Comparison of ENCODE assay signal across 29 cellular contexts in the genomic region with DNA sequence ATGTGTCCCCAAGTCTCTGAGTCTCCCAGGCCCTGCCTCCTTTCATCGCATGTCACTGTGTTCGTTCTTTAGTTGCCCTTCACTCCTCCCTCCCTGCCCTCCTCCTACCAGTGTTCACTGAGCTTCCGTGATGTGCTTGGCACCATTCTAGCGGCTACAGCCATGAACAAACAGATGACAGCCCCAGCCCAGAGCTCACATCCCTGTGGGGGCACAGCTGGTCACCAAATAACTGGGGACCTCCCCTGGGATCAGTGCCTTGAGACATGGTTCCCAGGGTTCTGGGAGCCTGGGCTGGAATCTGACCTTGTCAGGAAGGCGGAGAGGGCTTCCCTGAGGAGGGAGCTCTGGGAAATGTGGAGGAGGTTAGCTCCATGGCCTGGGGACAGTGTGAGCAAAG.
"Had no signal": no experiment of that assay in that cellular context is flagged by ENCODE, and none has a peak within 500 bp of the region (broad histone marks: within the 10 kb centered on the region; RNA-seq: fewer than 3 reads in every experiment).

No MANE protein-coding gene starts in this region.

- H3K4me1 Mint-ChIP-seq: activated B cell treated with CpG ODN at 0.5 μM for 24 hours; activated naive CD4-positive, alpha-beta T cell treated with anti-CD3 and anti-CD28 coated beads, Interleukin-2, amount 50 U/mL, for 24 hours; activated naive CD8-positive, alpha-beta T cell treated with anti-CD3 and anti-CD28 coated beads, Interleukin-2, amount 10 ng/mL, durations not matched to agents 7 days and 5 days; T-helper 17 cell had no signal

- H3K27me3 ChIP-seq: ascending aorta, breast epithelium, cardiac muscle cell, colonic mucosa had no signal

- H3K27ac ChIP-seq: ascending aorta, breast epithelium, cardiac muscle cell, colonic mucosa, epithelial cell of prostate, esophagus squamous epithelium, gastroesophageal sphincter, WERI-Rb-1 had no signal

- H3K27ac Mint-ChIP-seq: activated B cell treated with CpG ODN at 0.5 μM for 24 hours; activated CD4-positive, alpha-beta memory T cell treated with anti-CD3 and anti-CD28 coated beads, Interleukin-2, amount 10 ng/mL, durations not matched to agents 7 days and 5 days; activated CD4-positive, alpha-beta T cell treated with anti-CD3 and anti-CD28 coated beads, Interleukin-2, amount 10 ng/mL, durations not matched to agents 24 days and 14 days; activated naive CD4-positive, alpha-beta T cell treated with anti-CD3 and anti-CD28 coated beads for 36 hours; activated naive CD4-positive, alpha-beta T cell treated with anti-CD3 and anti-CD28 coated beads, Interleukin-2, amount 50 U/mL, for 24 hours; activated naive CD8-positive, alpha-beta T cell treated with anti-CD3 and anti-CD28 coated beads, Interleukin-2, amount 10 ng/mL, durations not matched to agents 7 days and 5 days; activated T-cell treated with anti-CD3 and anti-CD28 coated beads, Interleukin-2, amount 50 U/mL, for 24 hours; activated T-cell treated with anti-CD3 and anti-CD28 coated beads, Interleukin-2, amount 50 U/mL, for 72 hours; brain; T-helper 17 cell; T-helper 2 cell treated with Interferon-gamma antibody and Interleukin-4, amounts not matched to agents 5 μg/mL and 100 μg/mL, for 36 hours had no signal

- H3K4me1 ChIP-seq: ascending aorta, breast epithelium, colonic mucosa, esophagus squamous epithelium, gastroesophageal sphincter had no signal

- ATAC-seq: activated CD4-positive, CD25-positive, alpha-beta regulatory T cell treated with anti-CD3 and anti-CD28 coated beads, Interleukin-2, amount 50 U/mL, for 24 hours; activated T-cell treated with anti-CD3 and anti-CD28 coated beads, Interleukin-2, amount 50 U/mL, for 72 hours; gastroesophageal sphincter; T-helper 17 cell had no signal

- H3K9me3 ChIP-seq: ascending aorta, breast epithelium, colonic mucosa, esophagus squamous epithelium had no signal

- H3K4me3 ChIP-seq: ascending aorta, breast epithelium, cardiac muscle cell, colonic mucosa, esophagus squamous epithelium, gastroesophageal sphincter had no signal

- H3K9me3 Mint-ChIP-seq: activated B cell treated with CpG ODN at 0.5 μM for 24 hours; activated CD4-positive, alpha-beta memory T cell treated with anti-CD3 and anti-CD28 coated beads, Interleukin-2, amount 10 ng/mL, durations not matched to agents 7 days and 5 days; activated CD4-positive, alpha-beta T cell treated with anti-CD3 and anti-CD28 coated beads, Interleukin-2, amount 10 ng/mL, durations not matched to agents 24 days and 14 days; activated naive CD4-positive, alpha-beta T cell treated with anti-CD3 and anti-CD28 coated beads for 36 hours; activated naive CD4-positive, alpha-beta T cell treated with anti-CD3 and anti-CD28 coated beads, Interleukin-2, amount 50 U/mL, for 24 hours; activated naive CD8-positive, alpha-beta T cell treated with anti-CD3 and anti-CD28 coated beads, Interleukin-2, amount 10 ng/mL, durations not matched to agents 7 days and 5 days; activated T-cell treated with anti-CD3 and anti-CD28 coated beads, Interleukin-2, amount 50 U/mL, for 24 hours; activated T-cell treated with anti-CD3 and anti-CD28 coated beads, Interleukin-2, amount 50 U/mL, for 72 hours; T-helper 2 cell treated with Interferon-gamma antibody and Interleukin-4, amounts not matched to agents 5 μg/mL and 100 μg/mL, for 36 hours had no signal

- H3K27me3 Mint-ChIP-seq: activated CD4-positive, alpha-beta memory T cell treated with anti-CD3 and anti-CD28 coated beads, Interleukin-2, amount 10 ng/mL, durations not matched to agents 7 days and 5 days; activated CD4-positive, alpha-beta T cell treated with anti-CD3 and anti-CD28 coated beads, Interleukin-2, amount 10 ng/mL, durations not matched to agents 24 days and 14 days; activated naive CD8-positive, alpha-beta T cell treated with anti-CD3 and anti-CD28 coated beads, Interleukin-2, amount 10 ng/mL, durations not matched to agents 7 days and 5 days; T-helper 17 cell had no signal

- H3K36me3 Mint-ChIP-seq: activated naive CD4-positive, alpha-beta T cell treated with anti-CD3 and anti-CD28 coated beads, Interleukin-2, amount 50 U/mL, for 24 hours; activated naive CD8-positive, alpha-beta T cell treated with anti-CD3 and anti-CD28 coated beads, Interleukin-2, amount 10 ng/mL, durations not matched to agents 7 days and 5 days; brain had no signal

- DNase-seq: activated B cell treated with CpG ODN at 0.5 μM for 24 hours; activated CD4-positive, alpha-beta memory T cell treated with anti-CD3 and anti-CD28 coated beads, Interleukin-2, amount 10 ng/mL, durations not matched to agents 7 days and 5 days; activated CD4-positive, alpha-beta T cell treated with anti-CD3 and anti-CD28 coated beads, Interleukin-2, amount 10 ng/mL, durations not matched to agents 24 days and 14 days; activated CD4-positive, alpha-beta T cell treated with anti-CD3 and anti-CD28 coated beads, Interleukin-2, amount 50 U/mL, for 4 hours; activated CD8-positive, alpha-beta memory T cell treated with anti-CD3 and anti-CD28 coated beads, Interleukin-2, amount 50 U/mL, for 48 hours; activated naive CD4-positive, alpha-beta T cell treated with anti-CD3 and anti-CD28 coated beads for 36 hours; activated naive CD8-positive, alpha-beta T cell treated with anti-CD3 and anti-CD28 coated beads, Interleukin-2, amount 10 ng/mL, durations not matched to agents 7 days and 5 days; activated T-cell treated with anti-CD3 and anti-CD28 coated beads for 4 hours; activated T-cell treated with anti-CD3 and anti-CD28 coated beads, Interleukin-2, amount 50 U/mL, for 24 hours; activated T-cell treated with anti-CD3 and anti-CD28 coated beads, Interleukin-2, amount 50 U/mL, for 72 hours; central memory CD4-positive, alpha-beta T cell; cerebellar nuclear complex; colonic mucosa; effector CD8-positive, alpha-beta T cell; esophagus squamous epithelium; foreskin melanocyte; T-helper 1 cell; T-helper 17 cell; T1000; WERI-Rb-1 had no signal

- H3K4me3 Mint-ChIP-seq: activated B cell treated with CpG ODN at 0.5 μM for 24 hours; activated CD4-positive, alpha-beta memory T cell treated with anti-CD3 and anti-CD28 coated beads, Interleukin-2, amount 10 ng/mL, durations not matched to agents 7 days and 5 days; activated CD4-positive, alpha-beta T cell treated with anti-CD3 and anti-CD28 coated beads, Interleukin-2, amount 10 ng/mL, durations not matched to agents 24 days and 14 days; activated naive CD4-positive, alpha-beta T cell treated with anti-CD3 and anti-CD28 coated beads for 36 hours; activated naive CD4-positive, alpha-beta T cell treated with anti-CD3 and anti-CD28 coated beads, Interleukin-2, amount 50 U/mL, for 24 hours; activated naive CD8-positive, alpha-beta T cell treated with anti-CD3 and anti-CD28 coated beads, Interleukin-2, amount 10 ng/mL, durations not matched to agents 7 days and 5 days; activated T-cell treated with anti-CD3 and anti-CD28 coated beads, Interleukin-2, amount 50 U/mL, for 24 hours; activated T-cell treated with anti-CD3 and anti-CD28 coated beads, Interleukin-2, amount 50 U/mL, for 72 hours; brain; T-helper 17 cell; T-helper 2 cell treated with Interferon-gamma antibody and Interleukin-4, amounts not matched to agents 5 μg/mL and 100 μg/mL, for 36 hours had no signal

- H3K36me3 ChIP-seq: ascending aorta, breast epithelium, cardiac muscle cell, colonic mucosa, esophagus squamous epithelium, gastroesophageal sphincter, WERI-Rb-1 had no signal
